In genomic region chr2:56077352-56077915, GRCh38 we compare ENCODE assay signal across 9 cellular contexts.
DNase-seq lines count a peak whose midpoint lies in the region; ATAC-seq and TF ChIP-seq lines count a peak whose summit lies in the region.
"Had no signal": no experiment of that assay in that cellular context is flagged by ENCODE, and none has a peak within 500 bp of the region (broad histone marks: within the 10 kb centered on the region; RNA-seq: fewer than 3 reads in every experiment).

No MANE protein-coding gene starts in this region.

- H3K27me3 ChIP-seq in cardiac muscle cell: peaks cover 3% of the 10 kb centered on the region
- no peaks in the 10 kb centered on the region for H3K27me3 ChIP-seq in upper lobe of right lung

- intact Hi-C loops in left ventricle myocardium superior (cut with micrococcal nuclease) (no loop called here), upper lobe of right lung (cut with DNase I) (no loop called here)

- ATAC-seq in left ventricle myocardium superior (no peak), upper lobe of right lung (no peak), GM18505 (IDR thresholded peaks at IDR 0.05; ENCODE audit: unreplicated experiment) (no peak)

- H3K27ac ChIP-seq in cardiac muscle cell (no peak overlapping the region), upper lobe of right lung (no peak overlapping the region)
- H3K27ac ChIP-seq: SJCRH30 had no signal

- no peak overlapping the region for H3K4me3 ChIP-seq in cardiac muscle cell
- no peak overlapping the region for H3K4me3 ChIP-seq in epithelial cell of esophagus (ENCODE audit: low read length)
- H3K4me3 ChIP-seq in upper lobe of right lung: no peak overlapping the region
- H3K4me3 ChIP-seq: SJCRH30 had no signal

- H3K4me1 ChIP-seq in cardiac muscle cell (ENCODE audit: low read depth): no peaks in the 10 kb centered on the region
- no peaks in the 10 kb centered on the region for H3K4me1 ChIP-seq in upper lobe of right lung
- H3K4me1 ChIP-seq: SJCRH30 had no signal

- H3K36me3 ChIP-seq in cardiac muscle cell (no peaks in the 10 kb centered on the region), upper lobe of right lung (no peaks in the 10 kb centered on the region)
- H3K36me3 ChIP-seq: SJCRH30 had no signal

- TF ChIP-seq POLR2A in GM18505 (IDR thresholded peaks at IDR 0.05; ENCODE audit: borderline replicate concordance, extremely low read depth, insufficient read depth, insufficient read length): no peak

- peak; percentile 42 for TF ChIP-seq CTCF in cardiac muscle cell (IDR thresholded peaks at IDR 0.05; ENCODE audit: low read depth, low read length)
- TF ChIP-seq CTCF in epithelial cell of esophagus (IDR thresholded peaks at IDR 0.05; ENCODE audit: insufficient read depth, low read depth, low read length, missing control alignments): peak; percentile 56
- TF ChIP-seq CTCF in upper lobe of right lung (IDR thresholded peaks at IDR 0.05): peak; percentile 20

- no peaks in the 10 kb centered on the region for H3K9me3 ChIP-seq in cardiac muscle cell (ENCODE audit: low read depth)
- H3K9me3 ChIP-seq in upper lobe of right lung: no peaks in the 10 kb centered on the region

- peak; percentile 17 to 52 for DNase-seq in cardiac muscle cell (ENCODE audit: low read depth in 1 of 2, low spot score in 1 of 2)
- DNase-seq in left ventricle myocardium superior: no peak
- peak; percentile 2 for DNase-seq in NCI-H345 treated with DMSO at 0.1 percent for 48 hours (lab: John Stamatoyannopoulos, UW; ENCODE audit: unreplicated experiment)
- peak; percentile 37 for DNase-seq in epithelial cell of esophagus (ENCODE audit: low read depth)
- DNase-seq in upper lobe of right lung: no peak
- DNase-seq in stimulated activated CD4-positive, alpha-beta T cell treated with anti-CD3 and anti-CD28 coated beads, Interleukin-12 subunit alpha, Interleukin-12 subunit beta, amount 100 ng/mL, for 4 hours: no peak
- DNase-seq in NCI-H2196 (lab: John Stamatoyannopoulos, UW; ENCODE audit: unreplicated experiment): no peak

Comparison
In these comparisons a context has a peak if more than half of its experiments do, and no peak if none do; other contexts are left out.
1. DNase-seq: peak in cardiac muscle cell (2 of 2), NCI-H345 treated with DMSO at 0.1 percent for 48 hours (single experiment) and epithelial cell of esophagus (single experiment); none in left ventricle myocardium superior (single experiment), upper lobe of right lung (single experiment), stimulated activated CD4-positive, alpha-beta T cell treated with anti-CD3 and anti-CD28 coated beads, Interleukin-12 subunit alpha, Interleukin-12 subunit beta, amount 100 ng/mL, for 4 hours (single experiment) and NCI-H2196 (single experiment).
2. Peak in every context shown above with its lines, with median percentiles within 50 percentile points of each other: CTCF ChIP-seq.